1 cellular context compared by ENCODE assay signal in genomic region chr17:75843577-75844529, GRCh38.
TF ChIP-seq lines count a peak whose summit lies in the region.

Gene UNC13D (minus strand): TSS chr17:75844404. CDS start chr17:75844337, 67 bp downstream.

TF ChIP-seq in IMR-90, 13 proteins besides CTCF, POLR2A, EP300 and RAD21 (continued from another document):
- TF ChIP-seq RCOR1 (IDR thresholded peaks at IDR 0.05; ENCODE audit: insufficient replicate concordance, low read length) = no peak
- TF ChIP-seq MAZ (IDR thresholded peaks at IDR 0.05; ENCODE audit: borderline replicate concordance, low read depth, low read length) = no peak
- no peak for TF ChIP-seq CEBPB (IDR thresholded peaks at IDR 0.05; ENCODE audit: low read depth, low read length)
- no peak for TF ChIP-seq SMC3 (IDR thresholded peaks at IDR 0.05; ENCODE audit: low read depth, low read length)
- no peak for TF ChIP-seq NFE2L2 (IDR thresholded peaks at IDR 0.05; ENCODE audit: low read depth, low read length)
- TF ChIP-seq MXI1 (IDR thresholded peaks at IDR 0.05; ENCODE audit: borderline replicate concordance, low read depth, low read length) = no peak
- no peak for TF ChIP-seq RFX5 (IDR thresholded peaks at IDR 0.05; ENCODE audit: low read depth, low read length)
- TF ChIP-seq FOS (IDR thresholded peaks at IDR 0.05; ENCODE audit: low read depth, low read length) = no peak
